Comparison of ENCODE assay signal across 1 cellular context in the genomic region with DNA sequence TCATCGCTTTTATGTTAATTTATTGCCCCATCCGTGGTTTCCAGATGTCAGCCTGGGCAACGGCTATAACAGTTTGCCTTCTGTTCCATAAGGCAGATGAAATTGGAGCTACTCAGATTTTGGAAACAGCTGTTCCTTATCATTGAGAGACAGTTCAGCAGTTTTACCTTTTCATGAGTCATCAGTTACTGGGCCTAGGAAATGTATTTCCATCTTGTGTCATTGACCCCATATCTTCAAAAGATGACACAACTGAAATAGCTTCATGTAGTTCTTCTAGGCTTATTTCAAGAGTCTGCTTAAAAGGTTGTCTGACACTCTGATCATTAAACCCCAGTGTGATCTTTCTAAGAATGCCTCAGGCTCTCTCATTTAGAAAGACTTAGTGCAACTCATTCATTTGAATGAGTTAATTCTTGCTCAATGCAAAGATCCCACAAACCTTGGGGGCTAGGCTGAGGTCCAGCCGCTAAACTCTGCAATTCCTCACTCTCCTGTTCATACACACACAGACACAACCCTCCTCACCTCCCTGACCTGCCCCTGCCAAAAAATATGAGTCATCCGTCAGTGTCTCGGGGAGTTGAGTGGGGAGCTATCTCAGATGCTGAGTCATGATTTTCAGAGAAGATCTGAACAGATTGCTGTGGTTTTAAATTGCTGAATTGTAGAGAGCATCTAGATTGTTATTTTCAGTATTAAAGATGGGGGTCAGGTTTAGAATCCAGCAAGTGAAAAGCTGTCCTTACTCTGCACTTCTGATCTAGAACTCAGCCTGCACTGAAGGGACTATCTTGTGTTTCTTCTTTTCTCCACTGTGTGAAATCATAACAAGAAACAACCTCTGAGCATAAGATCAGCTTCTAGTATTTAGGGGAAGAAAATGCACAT.
TF ChIP-seq lines count a peak whose summit lies in the region.

No MANE protein-coding gene starts in this region.

TF ChIP-seq in K562, 482 proteins besides CTCF, POLR2A, EP300 and RAD21 (continued from another document and continues in another):
- TF ChIP-seq ZNF609 (CRISPR knock-in tag; IDR thresholded peaks at IDR 0.05; ENCODE audit: borderline replicate concordance) (no peak), ZBTB1 (CRISPR knock-in tag; IDR thresholded peaks at IDR 0.05; ENCODE audit: borderline replicate concordance, low read depth) (no peak), KDM2B (CRISPR knock-in tag; IDR thresholded peaks at IDR 0.05) (no peak), HMGN3 (IDR thresholded peaks at IDR 0.05; ENCODE audit: borderline replicate concordance, extremely low read depth, insufficient read length, low read depth, low read length) (no peak), CXXC5 (CRISPR knock-in tag; IDR thresholded peaks at IDR 0.05) (peak; percentile 13; the same call in 1 of the 2 replicates), PTBP1 (IDR thresholded peaks at IDR 0.05; ENCODE audit: low read depth, low read length) (no peak), KAT7 (CRISPR knock-in tag; IDR thresholded peaks at IDR 0.05; ENCODE audit: borderline replicate concordance) (no peak), MTA2 (IDR thresholded peaks at IDR 0.05; ENCODE audit: low read depth) (peak; percentile 87), ZFP30 (CRISPR knock-in tag; IDR thresholded peaks at IDR 0.05; ENCODE audit: borderline replicate concordance) (no peak), ZNF133 (CRISPR knock-in tag; IDR thresholded peaks at IDR 0.05) (no peak), CTCFL (IDR thresholded peaks at IDR 0.05; ENCODE audit: borderline replicate concordance, insufficient read depth, low read depth, low read length, poor library complexity, severe bottlenecking) (no peak), TBL1XR1 (IDR thresholded peaks at IDR 0.05; ENCODE audit: low read length in 2 of 2) (peak in 1 of 2 experiments; percentile 91; a peak in 2 of 4 replicates), MCM3 (IDR thresholded peaks at IDR 0.05) (no peak), YBX1 (IDR thresholded peaks at IDR 0.05) (no peak), SMAD3 (CRISPR knock-in tag; conservative IDR thresholded peaks at IDR 0.05) (no peak), PTRF (tag; IDR thresholded peaks at IDR 0.05) (no peak), EWSR1 (IDR thresholded peaks at IDR 0.05; ENCODE audit: borderline replicate concordance, low read depth, partially characterized antibody) (no peak), SPI1 (IDR thresholded peaks at IDR 0.05; ENCODE audit: borderline replicate concordance, low read depth, low read length) (no peak), KLF16 (IDR thresholded peaks at IDR 0.05) (peak; percentile 90), MTF1 (CRISPR knock-in tag; IDR thresholded peaks at IDR 0.05; ENCODE audit: borderline replicate concordance) (no peak), PHB2 (IDR thresholded peaks at IDR 0.05; ENCODE audit: low read depth) (no peak), HMG20A (CRISPR knock-in tag; conservative IDR thresholded peaks at IDR 0.05) (no peak), FOXA1 (IDR thresholded peaks at IDR 0.05; ENCODE audit: borderline replicate concordance) (no peak), TOE1 (IDR thresholded peaks at IDR 0.05; ENCODE audit: borderline replicate concordance) (peak; percentile 34; the same call in 1 of the 2 replicates), TOE1 (CRISPR knock-in tag; IDR thresholded peaks at IDR 0.05; ENCODE audit: borderline replicate concordance, low read depth) (no peak), HNRNPH1 (optimal IDR thresholded peaks at IDR 0.05; ENCODE audit: low read depth, low read length) (no peak), ZBTB43 (CRISPR knock-in tag; IDR thresholded peaks at IDR 0.05) (no peak), TRIM25 (IDR thresholded peaks at IDR 0.05; ENCODE audit: borderline replicate concordance) (no peak), NFE2 (IDR thresholded peaks at IDR 0.05; ENCODE audit: low read depth) (peak; percentile 97)
- TF ChIP-seq, protein P1, sequence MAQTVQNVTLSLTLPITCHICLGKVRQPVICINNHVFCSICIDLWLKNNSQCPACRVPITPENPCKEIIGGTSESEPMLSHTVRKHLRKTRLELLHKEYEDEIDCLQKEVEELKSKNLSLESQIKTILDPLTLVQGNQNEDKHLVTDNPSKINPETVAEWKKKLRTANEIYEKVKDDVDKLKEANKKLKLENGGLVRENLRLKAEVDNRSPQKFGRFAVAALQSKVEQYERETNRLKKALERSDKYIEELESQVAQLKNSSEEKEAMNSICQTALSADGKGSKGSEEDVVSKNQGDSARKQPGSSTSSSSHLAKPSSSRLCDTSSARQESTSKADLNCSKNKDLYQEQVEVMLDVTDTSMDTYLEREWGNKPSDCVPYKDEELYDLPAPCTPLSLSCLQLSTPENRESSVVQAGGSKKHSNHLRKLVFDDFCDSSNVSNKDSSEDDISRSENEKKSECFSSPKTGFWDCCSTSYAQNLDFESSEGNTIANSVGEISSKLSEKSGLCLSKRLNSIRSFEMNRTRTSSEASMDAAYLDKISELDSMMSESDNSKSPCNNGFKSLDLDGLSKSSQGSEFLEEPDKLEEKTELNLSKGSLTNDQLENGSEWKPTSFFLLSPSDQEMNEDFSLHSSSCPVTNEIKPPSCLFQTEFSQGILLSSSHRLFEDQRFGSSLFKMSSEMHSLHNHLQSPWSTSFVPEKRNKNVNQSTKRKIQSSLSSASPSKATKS (CRISPR knock-in tag; IDR thresholded peaks at IDR 0.05), result no peak
- TF ChIP-seq, protein P2, sequence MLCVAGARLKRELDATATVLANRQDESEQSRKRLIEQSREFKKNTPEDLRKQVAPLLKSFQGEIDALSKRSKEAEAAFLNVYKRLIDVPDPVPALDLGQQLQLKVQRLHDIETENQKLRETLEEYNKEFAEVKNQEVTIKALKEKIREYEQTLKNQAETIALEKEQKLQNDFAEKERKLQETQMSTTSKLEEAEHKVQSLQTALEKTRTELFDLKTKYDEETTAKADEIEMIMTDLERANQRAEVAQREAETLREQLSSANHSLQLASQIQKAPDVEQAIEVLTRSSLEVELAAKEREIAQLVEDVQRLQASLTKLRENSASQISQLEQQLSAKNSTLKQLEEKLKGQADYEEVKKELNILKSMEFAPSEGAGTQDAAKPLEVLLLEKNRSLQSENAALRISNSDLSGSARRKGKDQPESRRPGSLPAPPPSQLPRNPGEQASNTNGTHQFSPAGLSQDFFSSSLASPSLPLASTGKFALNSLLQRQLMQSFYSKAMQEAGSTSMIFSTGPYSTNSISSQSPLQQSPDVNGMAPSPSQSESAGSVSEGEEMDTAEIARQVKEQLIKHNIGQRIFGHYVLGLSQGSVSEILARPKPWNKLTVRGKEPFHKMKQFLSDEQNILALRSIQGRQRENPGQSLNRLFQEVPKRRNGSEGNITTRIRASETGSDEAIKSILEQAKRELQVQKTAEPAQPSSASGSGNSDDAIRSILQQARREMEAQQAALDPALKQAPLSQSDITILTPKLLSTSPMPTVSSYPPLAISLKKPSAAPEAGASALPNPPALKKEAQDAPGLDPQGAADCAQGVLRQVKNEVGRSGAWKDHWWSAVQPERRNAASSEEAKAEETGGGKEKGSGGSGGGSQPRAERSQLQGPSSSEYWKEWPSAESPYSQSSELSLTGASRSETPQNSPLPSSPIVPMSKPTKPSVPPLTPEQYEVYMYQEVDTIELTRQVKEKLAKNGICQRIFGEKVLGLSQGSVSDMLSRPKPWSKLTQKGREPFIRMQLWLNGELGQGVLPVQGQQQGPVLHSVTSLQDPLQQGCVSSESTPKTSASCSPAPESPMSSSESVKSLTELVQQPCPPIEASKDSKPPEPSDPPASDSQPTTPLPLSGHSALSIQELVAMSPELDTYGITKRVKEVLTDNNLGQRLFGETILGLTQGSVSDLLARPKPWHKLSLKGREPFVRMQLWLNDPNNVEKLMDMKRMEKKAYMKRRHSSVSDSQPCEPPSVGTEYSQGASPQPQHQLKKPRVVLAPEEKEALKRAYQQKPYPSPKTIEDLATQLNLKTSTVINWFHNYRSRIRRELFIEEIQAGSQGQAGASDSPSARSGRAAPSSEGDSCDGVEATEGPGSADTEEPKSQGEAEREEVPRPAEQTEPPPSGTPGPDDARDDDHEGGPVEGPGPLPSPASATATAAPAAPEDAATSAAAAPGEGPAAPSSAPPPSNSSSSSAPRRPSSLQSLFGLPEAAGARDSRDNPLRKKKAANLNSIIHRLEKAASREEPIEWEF (CRISPR knock-in tag; IDR thresholded peaks at IDR 0.05), result 0 out of 2 replicates have a peak, but pooled peaks have one; percentile 81
- TF ChIP-seq, protein P3, sequence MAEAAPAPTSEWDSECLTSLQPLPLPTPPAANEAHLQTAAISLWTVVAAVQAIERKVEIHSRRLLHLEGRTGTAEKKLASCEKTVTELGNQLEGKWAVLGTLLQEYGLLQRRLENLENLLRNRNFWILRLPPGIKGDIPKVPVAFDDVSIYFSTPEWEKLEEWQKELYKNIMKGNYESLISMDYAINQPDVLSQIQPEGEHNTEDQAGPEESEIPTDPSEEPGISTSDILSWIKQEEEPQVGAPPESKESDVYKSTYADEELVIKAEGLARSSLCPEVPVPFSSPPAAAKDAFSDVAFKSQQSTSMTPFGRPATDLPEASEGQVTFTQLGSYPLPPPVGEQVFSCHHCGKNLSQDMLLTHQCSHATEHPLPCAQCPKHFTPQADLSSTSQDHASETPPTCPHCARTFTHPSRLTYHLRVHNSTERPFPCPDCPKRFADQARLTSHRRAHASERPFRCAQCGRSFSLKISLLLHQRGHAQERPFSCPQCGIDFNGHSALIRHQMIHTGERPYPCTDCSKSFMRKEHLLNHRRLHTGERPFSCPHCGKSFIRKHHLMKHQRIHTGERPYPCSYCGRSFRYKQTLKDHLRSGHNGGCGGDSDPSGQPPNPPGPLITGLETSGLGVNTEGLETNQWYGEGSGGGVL (CRISPR knock-in tag; IDR thresholded peaks at IDR 0.05), result no peak
- TF ChIP-seq, protein P4, sequence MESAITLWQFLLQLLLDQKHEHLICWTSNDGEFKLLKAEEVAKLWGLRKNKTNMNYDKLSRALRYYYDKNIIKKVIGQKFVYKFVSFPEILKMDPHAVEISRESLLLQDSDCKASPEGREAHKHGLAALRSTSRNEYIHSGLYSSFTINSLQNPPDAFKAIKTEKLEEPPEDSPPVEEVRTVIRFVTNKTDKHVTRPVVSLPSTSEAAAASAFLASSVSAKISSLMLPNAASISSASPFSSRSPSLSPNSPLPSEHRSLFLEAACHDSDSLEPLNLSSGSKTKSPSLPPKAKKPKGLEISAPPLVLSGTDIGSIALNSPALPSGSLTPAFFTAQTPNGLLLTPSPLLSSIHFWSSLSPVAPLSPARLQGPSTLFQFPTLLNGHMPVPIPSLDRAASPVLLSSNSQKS (CRISPR knock-in tag; IDR thresholded peaks at IDR 0.05), result no peak
